13 cellular contexts compared by ENCODE assay signal in the genomic region with DNA sequence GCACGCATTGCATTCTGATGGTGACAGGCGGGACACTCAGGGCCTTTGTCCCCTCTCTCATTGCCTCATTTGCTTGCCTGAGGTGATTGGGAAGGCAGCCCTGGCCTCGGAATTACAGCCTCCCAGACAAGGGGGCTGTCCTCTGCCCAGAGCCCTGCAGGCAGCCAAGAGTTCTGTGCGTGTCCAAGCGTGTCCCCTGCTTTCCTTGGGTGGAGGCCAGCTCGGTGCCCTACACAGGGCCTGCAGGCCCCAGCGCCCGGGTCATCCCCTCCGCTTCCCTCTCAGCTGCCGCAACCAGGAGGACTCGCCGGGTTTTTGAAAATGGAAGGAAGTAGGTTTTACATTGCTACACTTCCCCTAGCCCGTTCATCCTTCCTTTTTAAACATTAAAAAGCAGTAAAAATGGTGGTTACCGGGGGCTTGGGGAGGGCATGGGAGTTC. TPM values are rescaled to one million over a fixed set of nuclear protein-coding genes. Genes with fewer than 3 reads are reported as not detected.
DNase-seq lines count a peak whose midpoint lies in the region; ATAC-seq and FAIRE-seq lines count a peak whose summit lies in the region.
"Had no signal": no experiment of that assay in that cellular context is flagged by ENCODE, and none has a peak within 500 bp of the region (broad histone marks: within the 10 kb centered on the region; RNA-seq: fewer than 3 reads in every experiment).

No MANE protein-coding gene starts in this region.

- H2BK5ac ChIP-seq in trophoblast cell (ENCODE audit: low read depth, low read length, poor library complexity), result no peak overlapping the region

- H3K9ac ChIP-seq in trophoblast cell (ENCODE audit: low read length), result no peak overlapping the region

- no peak overlapping the region for H3K23ac ChIP-seq in trophoblast cell (ENCODE audit: low read length)

- peak overlapping the region; percentile 2 for H3K18ac ChIP-seq in trophoblast cell (ENCODE audit: low read length)

- H3K36me3 ChIP-seq in trophoblast cell (ENCODE audit: control insufficient read depth in 1 of 2, insufficient read depth in 2 of 2, low read length in 2 of 2), result peaks cover 0 to 3% of the 10 kb centered on the region in 2 experiments

- peaks cover 2% of the 10 kb centered on the region for H3K79me2 ChIP-seq in trophoblast cell (ENCODE audit: control insufficient read depth, insufficient read depth, low read length, poor library complexity)

- H2BK120ac ChIP-seq in trophoblast cell (ENCODE audit: insufficient read depth, low read length, poor library complexity), result no peak overlapping the region

- no peaks in the 10 kb centered on the region for H3K27me3 ChIP-seq in trophoblast cell (ENCODE audit: insufficient read depth, low read length)

- peaks cover 7 to 9% of the 10 kb centered on the region in 2 experiments for H3K4me1 ChIP-seq in trophoblast cell (ENCODE audit: control insufficient read depth in 1 of 2, insufficient read depth in 2 of 2, low read length in 2 of 2)

- peak overlapping the region; percentile 43 for H4K91ac ChIP-seq in trophoblast cell (ENCODE audit: low read depth, low read length)

- peak overlapping the region; percentile 1 for H3K14ac ChIP-seq in trophoblast cell (ENCODE audit: low read length)

- peak; percentile 72 for ATAC-seq in Right ventricle myocardium superior (ENCODE audit: poor library complexity)
- ATAC-seq in HG03108 (IDR thresholded peaks at IDR 0.05; ENCODE audit: unreplicated experiment), result no peak
- ATAC-seq in GM21528 (IDR thresholded peaks at IDR 0.05; ENCODE audit: low FRiP score, unreplicated experiment), result no peak
- ATAC-seq: activated T-cell treated with anti-CD3 and anti-CD28 coated beads, Interleukin-2, amount 50 U/mL, for 4 hours had no signal

- H3K79me1 ChIP-seq in trophoblast cell (ENCODE audit: low read length), result no peaks in the 10 kb centered on the region

- no peak overlapping the region for H4K8ac ChIP-seq in trophoblast cell (ENCODE audit: low read depth, low read length)

- H2AFZ ChIP-seq in trophoblast cell (ENCODE audit: insufficient read depth, low read length, poor library complexity), result no peak overlapping the region

- H3K4me2 ChIP-seq in trophoblast cell (ENCODE audit: low read length), result no peak overlapping the region

- peaks cover 6% of the 10 kb centered on the region for H3K9me3 ChIP-seq in trophoblast cell (ENCODE audit: insufficient read depth, low read depth, low read length)

- DNase-seq in GF-D8 (lab: John Stamatoyannopoulos, UW), result peak; percentile 89
- peak; percentile 56 for DNase-seq in SKM-1 treated with dmso at 0.1 percent for 144 hours (lab: John Stamatoyannopoulos, UW; ENCODE audit: unreplicated experiment)
- DNase-seq in Right ventricle myocardium superior, result peak; percentile 90
- peak in 1 of 2 donors; percentile 11 for DNase-seq in trophoblast cell
- no peak for DNase-seq in kidney tubule cell (ENCODE audit: low spot score)
- DNase-seq in GM19239 (ENCODE audit: insufficient read length, low spot score), result no peak
- DNase-seq: activated T-cell treated with anti-CD3 and anti-CD28 coated beads, Interleukin-2, amount 50 U/mL, for 4 hours; cerebellar nuclear complex; NCI-H69; stimulated activated CD4-positive, alpha-beta T cell treated with anti-CD3 and anti-CD28 coated beads, Interleukin-2, amount 100 ng/mL, for 24 hours had no signal

- intact Hi-C loops in Right ventricle myocardium superior (cut with DNase I), result no loop called here

- H3K4me3 ChIP-seq in trophoblast cell (ENCODE audit: low read depth, low read length), result no peak overlapping the region

- WGBS in trophoblast cell (ENCODE audit: extremely low coverage, insufficient coverage, insufficient read length), result no CpG with 5 or more reads among the region's 14 CpGs

- peak overlapping the region; percentile 28 for H3K4ac ChIP-seq in trophoblast cell (ENCODE audit: low read depth, low read length)

- H3K27ac ChIP-seq in trophoblast cell (ENCODE audit: low read depth, low read length), result no peak overlapping the region

- no peak overlapping the region for H4K12ac ChIP-seq in trophoblast cell (ENCODE audit: low read depth, low read length)

- no peak overlapping the region for H2AK5ac ChIP-seq in trophoblast cell (ENCODE audit: low read length)

- no peak overlapping the region for H2BK12ac ChIP-seq in trophoblast cell (ENCODE audit: low read length)

- no peak for FAIRE-seq in GM19239 (lab: Jason Lieb, UNC)
- FAIRE-seq: GM18507 had no signal

RNA-seq across cellular contexts. Expression of a gene that starts 1.9 kb away (rescaled TPM):
- total RNA-seq in Right ventricle myocardium superior, result 80.7 TPM
- polyA plus RNA-seq in trophoblast cell (2013), result 10.6 and 11.0 TPM in 2 replicates

Comparison
In these comparisons a context has a peak if more than half of its experiments do, and no peak if none do; other contexts are left out.
1. DNase-seq: peak in GF-D8 (single experiment), SKM-1 treated with dmso at 0.1 percent for 144 hours (single experiment) and Right ventricle myocardium superior (single experiment); none in kidney tubule cell (single experiment) and GM19239 (single experiment).